Comparison of ENCODE assay signal across 24 cellular contexts in genomic region chr1:44894591-44894990, GRCh38. TPM values are rescaled to one million over a fixed set of nuclear protein-coding genes. Genes with fewer than 3 reads are reported as not detected.
A peak's percentile ranks its signal among the peaks of the same experiment; 100 is the strongest.
DNase-seq lines count a peak whose midpoint lies in the region; ATAC-seq, FAIRE-seq and TF ChIP-seq lines count a peak whose summit lies in the region.
"Had no signal": no experiment of that assay in that cellular context is flagged by ENCODE, and none has a peak within 500 bp of the region (broad histone marks: within the 10 kb centered on the region; RNA-seq: fewer than 3 reads in every experiment).

No MANE protein-coding gene starts in this region.

- H2AFZ ChIP-seq in mammary epithelial cell (ENCODE audit: low read depth, low read length), result no peak overlapping the region

- in situ Hi-C loops in mammary epithelial cell (cut with MboI; ENCODE audit: low sequenced_read_pairs in 2 of 2), result no loop called here

- H3K9ac ChIP-seq in mammary epithelial cell (ENCODE audit: insufficient read depth, low read length) (no peak overlapping the region), adipocyte (ENCODE audit: low read length) (no peak overlapping the region)

- H3K4me1 ChIP-seq in mammary epithelial cell (ENCODE audit: insufficient read depth, low read length) (peaks cover 4% of the 10 kb centered on the region), adipocyte (ENCODE audit: control insufficient read depth, insufficient read depth, low read length) (peaks cover 7% of the 10 kb centered on the region), small intestine (ENCODE audit: control insufficient read depth in 2 of 2, insufficient read depth in 1 of 2, low read depth in 1 of 2, low read length in 1 of 2) (no peaks in the 10 kb centered on the region)
- H3K4me1 ChIP-seq: breast epithelium had no signal

- H3K27ac ChIP-seq in mammary epithelial cell (ENCODE audit: insufficient read depth, low read depth, low read length) (no peak overlapping the region), small intestine (ENCODE audit: low read depth in 1 of 2, low read length in 1 of 2) (no peak overlapping the region)
- H3K27ac ChIP-seq: 22Rv1, breast epithelium, neutrophil had no signal

- POLR2A ChIA-PET in MCF 10A (lab: Yijun Ruan, JAX), result no interaction called here

- BruUV-seq in mammary epithelial cell (replicated peaks; lab: Mats Ljungman, UMichigan), result no TSS peak
- BruUV-seq in MCF 10A (replicated peaks; lab: Mats Ljungman, UMichigan), result no TSS peak

- H3K27me3 Mint-ChIP-seq in MCF 10A (ENCODE audit: insufficient read depth, unreplicated experiment), result no peaks in the 10 kb centered on the region
- H3K27me3 Mint-ChIP-seq in stimulated activated naive B cell treated with anti-CD40 and anti-IgM and Interleukin-4, amounts not matched to agents 10 μg/mL and 1 μg/mL and 100 μg/mL, for 72 hours, result no peaks in the 10 kb centered on the region
- H3K27me3 Mint-ChIP-seq: IgD-negative memory B cell, type B pancreatic cell had no signal

- peaks cover 6% of the 10 kb centered on the region for H3K36me3 Mint-ChIP-seq in MCF 10A (ENCODE audit: insufficient read depth, unreplicated experiment)
- peaks cover 47 to 64% of the 10 kb centered on the region in 2 donors for H3K36me3 Mint-ChIP-seq in stimulated activated naive B cell treated with anti-CD40 and anti-IgM and Interleukin-4, amounts not matched to agents 10 μg/mL and 1 μg/mL and 100 μg/mL, for 72 hours

- H4K20me1 ChIP-seq in mammary epithelial cell (ENCODE audit: insufficient read depth, low read length), result no peaks in the 10 kb centered on the region

- H3K4me3 Mint-ChIP-seq in MCF 10A (ENCODE audit: unreplicated experiment), result no peak overlapping the region
- H3K4me3 Mint-ChIP-seq in stimulated activated naive B cell treated with anti-CD40 and anti-IgM and Interleukin-4, amounts not matched to agents 10 μg/mL and 1 μg/mL and 100 μg/mL, for 72 hours, result no peak overlapping the region
- H3K4me3 Mint-ChIP-seq: IgD-negative memory B cell; immature natural killer cell; T-helper 2 cell treated with Interferon-gamma antibody and Interleukin-4, amounts not matched to agents 5 μg/mL and 100 μg/mL, for 36 hours; type B pancreatic cell had no signal

- TF ChIP-seq CTCF in mammary epithelial cell (conservative IDR thresholded peaks at IDR 0.05 in 1 of 2, IDR thresholded peaks at IDR 0.05 in 1 of 2; ENCODE audit: extremely low read depth in 1 of 2, insufficient read depth in 1 of 2, low read depth in 1 of 2, low read length in 2 of 2), result no peak
- TF ChIP-seq CTCF in MCF 10A (IDR thresholded peaks at IDR 0.05; ENCODE audit: unreplicated experiment), result no peak
- no peak for TF ChIP-seq CTCF in fibroblast of the aortic adventitia (IDR thresholded peaks at IDR 0.05; ENCODE audit: insufficient read depth, low read length)

- no peaks in the 10 kb centered on the region for H3K4me1 Mint-ChIP-seq in MCF 10A (ENCODE audit: insufficient read depth, unreplicated experiment)
- H3K4me1 Mint-ChIP-seq in stimulated activated naive B cell treated with anti-CD40 and anti-IgM and Interleukin-4, amounts not matched to agents 10 μg/mL and 1 μg/mL and 100 μg/mL, for 72 hours, result no peaks in the 10 kb centered on the region
- H3K4me1 Mint-ChIP-seq: immature natural killer cell had no signal

- no peak for FAIRE-seq in small intestine (lab: Jason Lieb, UNC)

- dilution Hi-C loops in mammary epithelial cell (cut with HindIII; ENCODE audit: low sequenced_read_pairs), result no loop called here

- peaks cover 8% of the 10 kb centered on the region for H3K9me3 Mint-ChIP-seq in MCF 10A (ENCODE audit: unreplicated experiment)
- peaks cover 8 to 9% of the 10 kb centered on the region in 2 donors for H3K9me3 Mint-ChIP-seq in stimulated activated naive B cell treated with anti-CD40 and anti-IgM and Interleukin-4, amounts not matched to agents 10 μg/mL and 1 μg/mL and 100 μg/mL, for 72 hours

- H3K4me3 ChIP-seq in mammary epithelial cell (replicated peaks in 1 of 3; ENCODE audit: insufficient read depth in 1 of 3, low read depth in 2 of 3, low read length in 3 of 3) (no peak overlapping the region), adipocyte (ENCODE audit: low read length) (no peak overlapping the region), fibroblast of the aortic adventitia (ENCODE audit: low read depth, low read length) (no peak overlapping the region), small intestine (ENCODE audit: low read depth in 1 of 2, low read length in 2 of 2) (no peak overlapping the region)
- H3K4me3 ChIP-seq: breast epithelium had no signal

- H3K27me3 ChIP-seq in mammary epithelial cell (ENCODE audit: insufficient read depth, low read length) (no peaks in the 10 kb centered on the region), adipocyte (replicated peaks; ENCODE audit: control insufficient read depth, insufficient read depth, low read length) (no peaks in the 10 kb centered on the region), small intestine (ENCODE audit: control insufficient read depth in 2 of 2, insufficient read depth in 2 of 2, low read length in 2 of 2) (no peaks in the 10 kb centered on the region)
- H3K27me3 ChIP-seq: breast epithelium, neutrophil had no signal

- H3K4me2 ChIP-seq in mammary epithelial cell (ENCODE audit: insufficient read depth, low read depth, low read length), result no peak overlapping the region

- no peaks in the 10 kb centered on the region for H3K79me2 ChIP-seq in mammary epithelial cell (ENCODE audit: insufficient read depth, low read length)

- CTCF ChIA-PET in mammary epithelial cell (lab: Charles Lee; ENCODE audit: low non-redundant PET), result no interaction called here
- CTCF ChIA-PET in MCF 10A (lab: Yijun Ruan, JAX), result interaction anchor here (0.5 to 1.0 kb wide), 3 partner anchors 9 to 962 kb away, joined by 3 to 4 read pairs (median 3); no protein-coding TSS in a partner anchor

- intact Hi-C loops in mammary epithelial cell (cut with micrococcal nuclease) (no loop called here), MCF 10A (cut with micrococcal nuclease) (no loop called here)

- no peak for ATAC-seq in stimulated activated naive B cell treated with anti-CD40 and anti-IgM and Interleukin-4, amounts not matched to agents 10 μg/mL and 1 μg/mL and 100 μg/mL, for 72 hours (replicated peaks)
- ATAC-seq in GM19455 (IDR thresholded peaks at IDR 0.05; ENCODE audit: unreplicated experiment), result no peak

- DNase-seq in mammary epithelial cell, result peak; percentile 76
- DNase-seq in MCF 10A (ENCODE audit: unreplicated experiment), result no peak
- DNase-seq in adipocyte (ENCODE audit: low read depth), result peak; percentile 39
- peak; percentile 81 for DNase-seq in fibroblast of the aortic adventitia (ENCODE audit: low read depth)
- DNase-seq in stimulated activated naive B cell treated with anti-CD40 and anti-IgM and Interleukin-4, amounts not matched to agents 10 μg/mL and 1 μg/mL and 100 μg/mL, for 72 hours, result no peak
- DNase-seq in small intestine, result no peak
- DNase-seq in globus pallidus (ENCODE audit: low spot score), result no peak
- DNase-seq: activated CD8-positive, alpha-beta memory T cell treated with anti-CD3 and anti-CD28 coated beads, Interleukin-2, amount 50 U/mL, for 4 hours; activated naive CD4-positive, alpha-beta T cell; COR-L47; effector CD4-positive, alpha-beta T cell; GDM1; immature natural killer cell; mesendoderm; NCI-H1092 treated with DMSO at 0.1 percent for 48 hours; SHP77; stimulated activated naive CD4-positive, alpha-beta T cell treated with Interleukin-2 at 50 U/mL for 16 hours had no signal

- no peaks in the 10 kb centered on the region for H3K36me3 ChIP-seq in mammary epithelial cell (ENCODE audit: insufficient read depth, low read length)
- peaks cover 36% of the 10 kb centered on the region for H3K36me3 ChIP-seq in adipocyte (ENCODE audit: control insufficient read depth, insufficient read depth, low read length, severe bottlenecking)
- H3K36me3 ChIP-seq in small intestine (ENCODE audit: control insufficient read depth in 2 of 2, insufficient read depth in 2 of 2, low read length in 2 of 2), result peaks cover 0 to 12% of the 10 kb centered on the region in 2 donors
- H3K36me3 ChIP-seq: breast epithelium, neutrophil had no signal

- peaks cover 4% of the 10 kb centered on the region for H3K9me3 ChIP-seq in mammary epithelial cell (replicated peaks; ENCODE audit: insufficient read depth, low read length)
- H3K9me3 ChIP-seq in adipocyte (ENCODE audit: control insufficient read depth, low read length), result peaks cover 12% of the 10 kb centered on the region
- H3K9me3 ChIP-seq in small intestine (ENCODE audit: control insufficient read depth, low read depth), result no peaks in the 10 kb centered on the region
- H3K9me3 ChIP-seq: neutrophil had no signal

- H3K27ac Mint-ChIP-seq in MCF 10A (ENCODE audit: low read depth, unreplicated experiment), result no peak overlapping the region
- peak overlapping the region; percentile 33 for H3K27ac Mint-ChIP-seq in stimulated activated naive B cell treated with anti-CD40 and anti-IgM and Interleukin-4, amounts not matched to agents 10 μg/mL and 1 μg/mL and 100 μg/mL, for 72 hours
- H3K27ac Mint-ChIP-seq: T-helper 2 cell treated with Interferon-gamma antibody and Interleukin-4, amounts not matched to agents 5 μg/mL and 100 μg/mL, for 36 hours; type B pancreatic cell had no signal

RNA-seq across cellular contexts. Expression of gene PTCH2, which starts 51.5 kb away (rescaled TPM):
- total RNA-seq in mammary epithelial cell (under 1 TPM; under 0.01 to 0.33 TPM), MCF 10A (2022) (0.56 and 0.79 TPM in 2 replicates), fibroblast of the aortic adventitia (ENCODE audit: low replicate concordance) (0.36 and 0.57 TPM in 2 replicates)
- polyA plus RNA-seq in mammary epithelial cell (0.03 TPM), small intestine (under 1 TPM; 0.27 to 0.45 (median 0.27) TPM)
- polyA minus RNA-seq in mammary epithelial cell, result not detected

Comparison
In these comparisons a context has a peak if more than half of its experiments do, and no peak if none do; other contexts are left out.
1. DNase-seq: peak in mammary epithelial cell (single experiment), adipocyte (single experiment) and fibroblast of the aortic adventitia (single experiment); none in MCF 10A (single experiment), stimulated activated naive B cell treated with anti-CD40 and anti-IgM and Interleukin-4, amounts not matched to agents 10 μg/mL and 1 μg/mL and 100 μg/mL, for 72 hours (single experiment), small intestine (single experiment) and globus pallidus (single experiment).